In the genomic region with DNA sequence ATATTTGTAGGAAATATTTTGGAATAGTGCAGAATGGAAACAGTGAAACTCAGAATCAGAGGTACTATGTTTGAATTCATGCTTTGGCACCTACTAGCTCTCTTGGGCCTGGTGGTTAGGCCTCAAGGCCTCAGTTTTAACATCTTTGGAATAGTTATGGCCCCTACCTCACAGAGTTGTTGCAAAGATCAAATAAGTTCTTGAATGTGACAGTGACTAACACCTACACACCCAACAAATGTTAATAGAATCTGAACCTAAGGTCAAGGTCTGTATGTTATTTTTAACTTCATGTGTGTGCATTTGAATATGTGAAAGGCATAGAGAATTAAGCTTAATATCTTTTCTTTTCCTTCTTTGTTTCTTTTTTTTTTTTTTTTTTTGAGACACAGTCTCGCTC, we compare ENCODE assay signal across 1 cellular context.
TF ChIP-seq lines count a peak whose summit lies in the region.

No MANE protein-coding gene starts in this region.

TF ChIP-seq in HepG2, 621 proteins besides CTCF, POLR2A, EP300 and RAD21 (continued from another document and continues in another):
- TF ChIP-seq, protein P1, sequence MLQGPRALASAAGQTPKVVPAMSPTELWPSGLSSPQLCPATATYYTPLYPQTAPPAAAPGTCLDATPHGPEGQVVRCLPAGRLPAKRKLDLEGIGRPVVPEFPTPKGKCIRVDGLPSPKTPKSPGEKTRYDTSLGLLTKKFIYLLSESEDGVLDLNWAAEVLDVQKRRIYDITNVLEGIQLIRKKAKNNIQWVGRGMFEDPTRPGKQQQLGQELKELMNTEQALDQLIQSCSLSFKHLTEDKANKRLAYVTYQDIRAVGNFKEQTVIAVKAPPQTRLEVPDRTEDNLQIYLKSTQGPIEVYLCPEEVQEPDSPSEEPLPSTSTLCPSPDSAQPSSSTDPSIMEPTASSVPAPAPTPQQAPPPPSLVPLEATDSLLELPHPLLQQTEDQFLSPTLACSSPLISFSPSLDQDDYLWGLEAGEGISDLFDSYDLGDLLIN (CRISPR knock-in tag; IDR thresholded peaks at IDR 0.05; ENCODE audit: borderline replicate concordance) = no peak
- TF ChIP-seq HOXD1 (CRISPR knock-in tag; IDR thresholded peaks at IDR 0.05) (no peak), MIXL1 (CRISPR knock-in tag; IDR thresholded peaks at IDR 0.05) (0 out of 2 replicates have a peak, but pooled peaks have one; percentile 18), ZNF30 (CRISPR knock-in tag; IDR thresholded peaks at IDR 0.05) (no peak), KLF13 (CRISPR knock-in tag; IDR thresholded peaks at IDR 0.05) (no peak), PTBP1 (IDR thresholded peaks at IDR 0.05; ENCODE audit: low read depth, low read length, poor library complexity, severe bottlenecking) (no peak), KMT2A (CRISPR knock-in tag; IDR thresholded peaks at IDR 0.05) (no peak), ZNF788 (CRISPR knock-in tag; IDR thresholded peaks at IDR 0.05; ENCODE audit: borderline replicate concordance) (no peak), ZNF607 (CRISPR knock-in tag; IDR thresholded peaks at IDR 0.05; ENCODE audit: borderline replicate concordance) (no peak), ELF1 (CRISPR knock-in tag; IDR thresholded peaks at IDR 0.05) (no peak), SOX5 (CRISPR knock-in tag; IDR thresholded peaks at IDR 0.05; ENCODE audit: borderline replicate concordance) (peak; percentile 41; the same call in 1 of the 2 replicates), ZNF230 (CRISPR knock-in tag; IDR thresholded peaks at IDR 0.05) (no peak), SRSF9 (IDR thresholded peaks at IDR 0.05; ENCODE audit: borderline replicate concordance, insufficient read depth, low read depth, low read length, poor library complexity, severe bottlenecking) (no peak), GABPA (IDR thresholded peaks at IDR 0.05; ENCODE audit: low read depth, low read length) (no peak), GABPA (CRISPR knock-in tag; IDR thresholded peaks at IDR 0.05; ENCODE audit: low read depth) (no peak), ZNF138 (CRISPR knock-in tag; IDR thresholded peaks at IDR 0.05; ENCODE audit: low read depth) (no peak), SATB2 (CRISPR knock-in tag; IDR thresholded peaks at IDR 0.05) (no peak), SSRP1 (CRISPR knock-in tag; IDR thresholded peaks at IDR 0.05) (no peak), HMG20A (CRISPR knock-in tag; IDR thresholded peaks at IDR 0.05; ENCODE audit: borderline replicate concordance) (peak; percentile 62; the same call in 1 of the 2 replicates), RCOR2 (CRISPR knock-in tag; IDR thresholded peaks at IDR 0.05) (no peak), KLF12 (CRISPR knock-in tag; IDR thresholded peaks at IDR 0.05; ENCODE audit: borderline replicate concordance) (no peak), TMF1 (CRISPR knock-in tag; IDR thresholded peaks at IDR 0.05; ENCODE audit: low read depth) (no peak), CEBPB (IDR thresholded peaks at IDR 0.05; ENCODE audit: borderline replicate concordance, low read depth, low read length) (0 out of 2 replicates have a peak, but pooled peaks have one; percentile 10), RBM22 (optimal IDR thresholded peaks at IDR 0.05; ENCODE audit: low read length) (no peak), THYN1 (CRISPR knock-in tag; IDR thresholded peaks at IDR 0.05; ENCODE audit: borderline replicate concordance, low read depth) (no peak), SRF (IDR thresholded peaks at IDR 0.05; ENCODE audit: low read depth, low read length) (no peak), SOX13 (IDR thresholded peaks at IDR 0.05) (no peak), SOX13 (CRISPR knock-in tag; conservative IDR thresholded peaks at IDR 0.05 in 1 of 2, IDR thresholded peaks at IDR 0.05 in 1 of 2) (peak in 1 of 2 experiments; percentile 48; a peak in 1 of 4 replicates)
- TF ChIP-seq, protein P2, sequence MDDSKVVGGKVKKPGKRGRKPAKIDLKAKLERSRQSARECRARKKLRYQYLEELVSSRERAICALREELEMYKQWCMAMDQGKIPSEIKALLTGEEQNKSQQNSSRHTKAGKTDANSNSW (CRISPR knock-in tag; IDR thresholded peaks at IDR 0.05; ENCODE audit: borderline replicate concordance) = no peak
- TF ChIP-seq, protein P3, sequence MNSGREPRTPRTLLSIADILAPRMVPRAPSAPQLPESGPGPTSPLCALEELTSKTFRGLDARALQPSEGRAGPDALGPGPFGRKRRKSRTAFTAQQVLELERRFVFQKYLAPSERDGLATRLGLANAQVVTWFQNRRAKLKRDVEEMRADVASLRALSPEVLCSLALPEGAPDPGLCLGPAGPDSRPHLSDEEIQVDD (CRISPR knock-in tag; IDR thresholded peaks at IDR 0.05; ENCODE audit: borderline replicate concordance) = no peak
- TF ChIP-seq, protein P4, sequence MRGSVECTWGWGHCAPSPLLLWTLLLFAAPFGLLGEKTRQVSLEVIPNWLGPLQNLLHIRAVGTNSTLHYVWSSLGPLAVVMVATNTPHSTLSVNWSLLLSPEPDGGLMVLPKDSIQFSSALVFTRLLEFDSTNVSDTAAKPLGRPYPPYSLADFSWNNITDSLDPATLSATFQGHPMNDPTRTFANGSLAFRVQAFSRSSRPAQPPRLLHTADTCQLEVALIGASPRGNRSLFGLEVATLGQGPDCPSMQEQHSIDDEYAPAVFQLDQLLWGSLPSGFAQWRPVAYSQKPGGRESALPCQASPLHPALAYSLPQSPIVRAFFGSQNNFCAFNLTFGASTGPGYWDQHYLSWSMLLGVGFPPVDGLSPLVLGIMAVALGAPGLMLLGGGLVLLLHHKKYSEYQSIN (CRISPR knock-in tag; IDR thresholded peaks at IDR 0.05; ENCODE audit: borderline replicate concordance) = no peak
- TF ChIP-seq, protein P5, sequence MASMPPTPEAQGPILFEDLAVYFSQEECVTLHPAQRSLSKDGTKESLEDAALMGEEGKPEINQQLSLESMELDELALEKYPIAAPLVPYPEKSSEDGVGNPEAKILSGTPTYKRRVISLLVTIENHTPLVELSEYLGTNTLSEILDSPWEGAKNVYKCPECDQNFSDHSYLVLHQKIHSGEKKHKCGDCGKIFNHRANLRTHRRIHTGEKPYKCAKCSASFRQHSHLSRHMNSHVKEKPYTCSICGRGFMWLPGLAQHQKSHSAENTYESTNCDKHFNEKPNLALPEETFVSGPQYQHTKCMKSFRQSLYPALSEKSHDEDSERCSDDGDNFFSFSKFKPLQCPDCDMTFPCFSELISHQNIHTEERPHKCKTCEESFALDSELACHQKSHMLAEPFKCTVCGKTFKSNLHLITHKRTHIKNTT (CRISPR knock-in tag; IDR thresholded peaks at IDR 0.05) = no peak
- TF ChIP-seq, protein P6, sequence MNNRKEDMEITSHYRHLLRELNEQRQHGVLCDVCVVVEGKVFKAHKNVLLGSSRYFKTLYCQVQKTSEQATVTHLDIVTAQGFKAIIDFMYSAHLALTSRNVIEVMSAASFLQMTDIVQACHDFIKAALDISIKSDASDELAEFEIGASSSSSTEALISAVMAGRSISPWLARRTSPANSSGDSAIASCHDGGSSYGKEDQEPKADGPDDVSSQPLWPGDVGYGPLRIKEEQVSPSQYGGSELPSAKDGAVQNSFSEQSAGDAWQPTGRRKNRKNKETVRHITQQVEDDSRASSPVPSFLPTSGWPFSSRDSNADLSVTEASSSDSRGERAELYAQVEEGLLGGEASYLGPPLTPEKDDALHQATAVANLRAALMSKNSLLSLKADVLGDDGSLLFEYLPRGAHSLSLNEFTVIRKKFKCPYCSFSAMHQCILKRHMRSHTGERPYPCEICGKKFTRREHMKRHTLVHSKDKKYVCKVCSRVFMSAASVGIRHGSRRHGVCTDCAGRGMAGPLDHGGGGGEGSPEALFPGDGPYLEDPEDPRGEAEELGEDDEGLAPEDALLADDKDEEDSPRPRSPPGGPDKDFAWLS (CRISPR knock-in tag; IDR thresholded peaks at IDR 0.05; ENCODE audit: borderline replicate concordance) = no peak
- TF ChIP-seq, protein P7, sequence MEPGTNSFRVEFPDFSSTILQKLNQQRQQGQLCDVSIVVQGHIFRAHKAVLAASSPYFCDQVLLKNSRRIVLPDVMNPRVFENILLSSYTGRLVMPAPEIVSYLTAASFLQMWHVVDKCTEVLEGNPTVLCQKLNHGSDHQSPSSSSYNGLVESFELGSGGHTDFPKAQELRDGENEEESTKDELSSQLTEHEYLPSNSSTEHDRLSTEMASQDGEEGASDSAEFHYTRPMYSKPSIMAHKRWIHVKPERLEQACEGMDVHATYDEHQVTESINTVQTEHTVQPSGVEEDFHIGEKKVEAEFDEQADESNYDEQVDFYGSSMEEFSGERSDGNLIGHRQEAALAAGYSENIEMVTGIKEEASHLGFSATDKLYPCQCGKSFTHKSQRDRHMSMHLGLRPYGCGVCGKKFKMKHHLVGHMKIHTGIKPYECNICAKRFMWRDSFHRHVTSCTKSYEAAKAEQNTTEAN (CRISPR knock-in tag; conservative IDR thresholded peaks at IDR 0.05) = no peak
- TF ChIP-seq, protein P8, sequence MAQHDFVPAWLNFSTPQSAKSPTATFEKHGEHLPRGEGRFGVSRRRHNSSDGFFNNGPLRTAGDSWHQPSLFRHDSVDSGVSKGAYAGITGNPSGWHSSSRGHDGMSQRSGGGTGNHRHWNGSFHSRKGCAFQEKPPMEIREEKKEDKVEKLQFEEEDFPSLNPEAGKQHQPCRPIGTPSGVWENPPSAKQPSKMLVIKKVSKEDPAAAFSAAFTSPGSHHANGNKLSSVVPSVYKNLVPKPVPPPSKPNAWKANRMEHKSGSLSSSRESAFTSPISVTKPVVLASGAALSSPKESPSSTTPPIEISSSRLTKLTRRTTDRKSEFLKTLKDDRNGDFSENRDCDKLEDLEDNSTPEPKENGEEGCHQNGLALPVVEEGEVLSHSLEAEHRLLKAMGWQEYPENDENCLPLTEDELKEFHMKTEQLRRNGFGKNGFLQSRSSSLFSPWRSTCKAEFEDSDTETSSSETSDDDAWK (CRISPR knock-in tag; IDR thresholded peaks at IDR 0.05) = no peak
- TF ChIP-seq, protein P9, sequence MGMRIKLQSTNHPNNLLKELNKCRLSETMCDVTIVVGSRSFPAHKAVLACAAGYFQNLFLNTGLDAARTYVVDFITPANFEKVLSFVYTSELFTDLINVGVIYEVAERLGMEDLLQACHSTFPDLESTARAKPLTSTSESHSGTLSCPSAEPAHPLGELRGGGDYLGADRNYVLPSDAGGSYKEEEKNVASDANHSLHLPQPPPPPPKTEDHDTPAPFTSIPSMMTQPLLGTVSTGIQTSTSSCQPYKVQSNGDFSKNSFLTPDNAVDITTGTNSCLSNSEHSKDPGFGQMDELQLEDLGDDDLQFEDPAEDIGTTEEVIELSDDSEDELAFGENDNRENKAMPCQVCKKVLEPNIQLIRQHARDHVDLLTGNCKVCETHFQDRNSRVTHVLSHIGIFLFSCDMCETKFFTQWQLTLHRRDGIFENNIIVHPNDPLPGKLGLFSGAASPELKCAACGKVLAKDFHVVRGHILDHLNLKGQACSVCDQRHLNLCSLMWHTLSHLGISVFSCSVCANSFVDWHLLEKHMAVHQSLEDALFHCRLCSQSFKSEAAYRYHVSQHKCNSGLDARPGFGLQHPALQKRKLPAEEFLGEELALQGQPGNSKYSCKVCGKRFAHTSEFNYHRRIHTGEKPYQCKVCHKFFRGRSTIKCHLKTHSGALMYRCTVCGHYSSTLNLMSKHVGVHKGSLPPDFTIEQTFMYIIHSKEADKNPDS (CRISPR knock-in tag; IDR thresholded peaks at IDR 0.05) = no peak
- TF ChIP-seq, protein P10, sequence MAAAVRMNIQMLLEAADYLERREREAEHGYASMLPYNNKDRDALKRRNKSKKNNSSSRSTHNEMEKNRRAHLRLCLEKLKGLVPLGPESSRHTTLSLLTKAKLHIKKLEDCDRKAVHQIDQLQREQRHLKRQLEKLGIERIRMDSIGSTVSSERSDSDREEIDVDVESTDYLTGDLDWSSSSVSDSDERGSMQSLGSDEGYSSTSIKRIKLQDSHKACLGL (CRISPR knock-in tag; IDR thresholded peaks at IDR 0.05) = no peak
- TF ChIP-seq, protein P11, sequence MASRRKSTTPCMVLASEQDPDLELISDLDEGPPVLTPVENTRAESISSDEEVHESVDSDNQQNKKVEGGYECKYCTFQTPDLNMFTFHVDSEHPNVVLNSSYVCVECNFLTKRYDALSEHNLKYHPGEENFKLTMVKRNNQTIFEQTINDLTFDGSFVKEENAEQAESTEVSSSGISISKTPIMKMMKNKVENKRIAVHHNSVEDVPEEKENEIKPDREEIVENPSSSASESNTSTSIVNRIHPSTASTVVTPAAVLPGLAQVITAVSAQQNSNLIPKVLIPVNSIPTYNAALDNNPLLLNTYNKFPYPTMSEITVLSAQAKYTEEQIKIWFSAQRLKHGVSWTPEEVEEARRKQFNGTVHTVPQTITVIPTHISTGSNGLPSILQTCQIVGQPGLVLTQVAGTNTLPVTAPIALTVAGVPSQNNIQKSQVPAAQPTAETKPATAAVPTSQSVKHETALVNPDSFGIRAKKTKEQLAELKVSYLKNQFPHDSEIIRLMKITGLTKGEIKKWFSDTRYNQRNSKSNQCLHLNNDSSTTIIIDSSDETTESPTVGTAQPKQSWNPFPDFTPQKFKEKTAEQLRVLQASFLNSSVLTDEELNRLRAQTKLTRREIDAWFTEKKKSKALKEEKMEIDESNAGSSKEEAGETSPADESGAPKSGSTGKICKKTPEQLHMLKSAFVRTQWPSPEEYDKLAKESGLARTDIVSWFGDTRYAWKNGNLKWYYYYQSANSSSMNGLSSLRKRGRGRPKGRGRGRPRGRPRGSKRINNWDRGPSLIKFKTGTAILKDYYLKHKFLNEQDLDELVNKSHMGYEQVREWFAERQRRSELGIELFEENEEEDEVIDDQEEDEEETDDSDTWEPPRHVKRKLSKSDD (CRISPR knock-in tag; IDR thresholded peaks at IDR 0.05; ENCODE audit: low read depth) = no peak
- TF ChIP-seq, protein P12, sequence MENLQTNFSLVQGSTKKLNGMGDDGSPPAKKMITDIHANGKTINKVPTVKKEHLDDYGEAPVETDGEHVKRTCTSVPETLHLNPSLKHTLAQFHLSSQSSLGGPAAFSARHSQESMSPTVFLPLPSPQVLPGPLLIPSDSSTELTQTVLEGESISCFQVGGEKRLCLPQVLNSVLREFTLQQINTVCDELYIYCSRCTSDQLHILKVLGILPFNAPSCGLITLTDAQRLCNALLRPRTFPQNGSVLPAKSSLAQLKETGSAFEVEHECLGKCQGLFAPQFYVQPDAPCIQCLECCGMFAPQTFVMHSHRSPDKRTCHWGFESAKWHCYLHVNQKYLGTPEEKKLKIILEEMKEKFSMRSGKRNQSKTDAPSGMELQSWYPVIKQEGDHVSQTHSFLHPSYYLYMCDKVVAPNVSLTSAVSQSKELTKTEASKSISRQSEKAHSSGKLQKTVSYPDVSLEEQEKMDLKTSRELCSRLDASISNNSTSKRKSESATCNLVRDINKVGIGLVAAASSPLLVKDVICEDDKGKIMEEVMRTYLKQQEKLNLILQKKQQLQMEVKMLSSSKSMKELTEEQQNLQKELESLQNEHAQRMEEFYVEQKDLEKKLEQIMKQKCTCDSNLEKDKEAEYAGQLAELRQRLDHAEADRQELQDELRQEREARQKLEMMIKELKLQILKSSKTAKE (CRISPR knock-in tag; IDR thresholded peaks at IDR 0.05; ENCODE audit: borderline replicate concordance) = no peak
- TF ChIP-seq, protein P13, sequence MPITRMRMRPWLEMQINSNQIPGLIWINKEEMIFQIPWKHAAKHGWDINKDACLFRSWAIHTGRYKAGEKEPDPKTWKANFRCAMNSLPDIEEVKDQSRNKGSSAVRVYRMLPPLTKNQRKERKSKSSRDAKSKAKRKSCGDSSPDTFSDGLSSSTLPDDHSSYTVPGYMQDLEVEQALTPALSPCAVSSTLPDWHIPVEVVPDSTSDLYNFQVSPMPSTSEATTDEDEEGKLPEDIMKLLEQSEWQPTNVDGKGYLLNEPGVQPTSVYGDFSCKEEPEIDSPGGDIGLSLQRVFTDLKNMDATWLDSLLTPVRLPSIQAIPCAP (CRISPR knock-in tag; IDR thresholded peaks at IDR 0.05; ENCODE audit: low read depth) = no peak
